19 cellular contexts compared by ENCODE assay signal in genomic region chr15:37032091-37032775, GRCh38.
A peak's percentile ranks its signal among the peaks of the same experiment; 100 is the strongest.
DNase-seq lines count a peak whose midpoint lies in the region; ATAC-seq, FAIRE-seq and TF ChIP-seq lines count a peak whose summit lies in the region.
"Had no signal": no experiment of that assay in that cellular context is flagged by ENCODE, and none has a peak within 500 bp of the region (broad histone marks: within the 10 kb centered on the region; RNA-seq: fewer than 3 reads in every experiment).

No MANE protein-coding gene starts in this region.

- ATAC-seq in HepG2 (no peak), right lobe of liver (no peak)

- POLR2A ChIA-PET in HepG2 (lab: Yijun Ruan, JAX) = no interaction called here

- no peak overlapping the region for H3K27ac ChIP-seq in HepG2 (ENCODE audit: extremely low read length, insufficient read depth, low read length)
- no peak overlapping the region for H3K27ac ChIP-seq in right lobe of liver
- H3K27ac ChIP-seq in SK-N-MC = peak overlapping the region; percentile 77
- H3K27ac ChIP-seq in hepatocyte = peak overlapping the region; percentile 35
- no peak overlapping the region for H3K27ac ChIP-seq in kidney (ENCODE audit: low read depth in 2 of 2, low read length in 2 of 2)
- H3K27ac ChIP-seq: VCaP had no signal

- TSS peak; percentile 30 for BruUV-seq in HepG2 (replicated peaks; lab: Mats Ljungman, UMichigan)

- H3K9ac ChIP-seq in HepG2 (ENCODE audit: insufficient read depth, low read depth, low read length) = no peak overlapping the region
- no peak overlapping the region for H3K9ac ChIP-seq in SK-N-MC (ENCODE audit: insufficient read length)
- no peak overlapping the region for H3K9ac ChIP-seq in kidney (ENCODE audit: low read length in 2 of 2)

- peaks cover 30% of the 10 kb centered on the region for H3K4me1 ChIP-seq in HepG2 (ENCODE audit: insufficient read depth, low read length)
- no peaks in the 10 kb centered on the region for H3K4me1 ChIP-seq in right lobe of liver
- peaks cover 23% of the 10 kb centered on the region for H3K4me1 ChIP-seq in hepatocyte (ENCODE audit: insufficient read depth)
- H3K4me1 ChIP-seq in kidney (ENCODE audit: control insufficient read depth in 1 of 2, insufficient read depth in 1 of 2, low read depth in 1 of 2, low read length in 2 of 2) = peaks cover 0 to 7% of the 10 kb centered on the region in 2 donors

- CTCF ChIA-PET in HepG2 (lab: Yijun Ruan, JAX; ENCODE audit: low intra/inter-chr PET ratio, low total read pairs) = no interaction called here

- DNase-seq in HepG2 (ENCODE audit: low spot score) = no peak
- no peak for DNase-seq in right lobe of liver
- DNase-seq in SK-N-MC (ENCODE audit: low read depth, low spot score) = no peak
- DNase-seq in hepatocyte (ENCODE audit: low spot score) = no peak
- DNase-seq in kidney = no peak
- DNase-seq in OCI-M1 (lab: John Stamatoyannopoulos, UW) = no peak
- no peak for DNase-seq in activated effector memory CD4-positive, alpha-beta T cell treated with Interleukin-2 at 50 U/mL for 16 hours
- no peak for DNase-seq in NCI-H2227 treated with DMSO at 0.1 percent for 48 hours (lab: John Stamatoyannopoulos, UW)
- DNase-seq: activated CD4-positive, alpha-beta T cell treated with anti-CD3 and anti-CD28 coated beads, Interleukin-2, amount 50 U/mL, for 4 hours; activated T-cell treated with anti-CD3 and anti-CD28 coated beads for 4 hours; amygdala; NCI-H1694; NCI-H446; nucleus accumbens; retina; stimulated activated CD4-positive, alpha-beta T cell treated with anti-CD3 and anti-CD28 coated beads, Interleukin-12 subunit alpha, Interleukin-12 subunit beta, amount 100 ng/mL, for 4 hours; stimulated activated CD8-positive, alpha-beta memory T cell treated with anti-CD3 and anti-CD28 coated beads, Interleukin-4, amount 100 ng/mL, for 48 hours; T-helper 1 cell had no signal

- H3K27me3 ChIP-seq in HepG2 (ENCODE audit: control insufficient read depth in 1 of 2, insufficient read depth in 2 of 2, low read length in 2 of 2) (no peaks in the 10 kb centered on the region), right lobe of liver (no peaks in the 10 kb centered on the region), hepatocyte (no peaks in the 10 kb centered on the region)

- in situ Hi-C loops in HepG2 (cut with HindIII; ENCODE audit: extremely low pct_ligation_motif_present, low pct_unique_long_range_greater_than_20kb) = no loop called here

- 95% methylated on average over 4 of the region's 4 CpGs for WGBS in HepG2 (ENCODE audit: low lambda C conversion rate)
- WGBS in right lobe of liver (ENCODE audit: insufficient coverage, low coverage, low lambda C conversion rate, missing lambda C conversion rate) = 75% methylated on average over 4 of the region's 4 CpGs
- 61% methylated on average over 4 of the region's 4 CpGs for WGBS in hepatocyte (ENCODE audit: low lambda C conversion rate, missing lambda C conversion rate)

- H4K20me1 ChIP-seq in HepG2 (ENCODE audit: insufficient read depth, low read length) (no peaks in the 10 kb centered on the region), hepatocyte (ENCODE audit: insufficient read depth, poor library complexity, severe bottlenecking) (no peaks in the 10 kb centered on the region)

- H2AFZ ChIP-seq in HepG2 (ENCODE audit: low read length) = no peak overlapping the region
- no peak overlapping the region for H2AFZ ChIP-seq in hepatocyte

- TF ChIP-seq POLR2A in HepG2 (IDR thresholded peaks at IDR 0.05; ENCODE audit: insufficient read depth in 1 of 2, low read depth in 2 of 2, low read length in 2 of 2) = no peak
- TF ChIP-seq POLR2A in right lobe of liver (IDR thresholded peaks at IDR 0.05) = no peak

- H3K9me3 ChIP-seq in HepG2 (ENCODE audit: low read length) (no peaks in the 10 kb centered on the region), right lobe of liver (no peaks in the 10 kb centered on the region), SK-N-MC (ENCODE audit: low read depth, low read length) (no peaks in the 10 kb centered on the region), hepatocyte (ENCODE audit: low read depth) (no peaks in the 10 kb centered on the region), kidney (ENCODE audit: control insufficient read depth in 1 of 2, low read length in 2 of 2) (no peaks in the 10 kb centered on the region)

- FAIRE-seq in HepG2 (lab: Jason Lieb, UNC) (no peak), kidney (lab: Jason Lieb, UNC) (no peak)

- no peaks in the 10 kb centered on the region for H3K9me2 ChIP-seq in hepatocyte (replicated peaks; ENCODE audit: insufficient read depth)

- no peak for TF ChIP-seq EP300 in HepG2 (IDR thresholded peaks at IDR 0.05; ENCODE audit: low read depth in 2 of 2, low read length in 2 of 2)
- TF ChIP-seq EP300 in HepG2 (CRISPR knock-in tag; IDR thresholded peaks at IDR 0.05; ENCODE audit: borderline replicate concordance) = no peak

- no peak for TF ChIP-seq RAD21 in HepG2 (CRISPR knock-in tag; IDR thresholded peaks at IDR 0.05)

- TF ChIP-seq CTCF in HepG2 (CRISPR knock-in tag; IDR thresholded peaks at IDR 0.05) (no peak), right lobe of liver (IDR thresholded peaks at IDR 0.05) (no peak), hepatocyte (IDR thresholded peaks at IDR 0.05; ENCODE audit: poor library complexity) (no peak), kidney (IDR thresholded peaks at IDR 0.05; ENCODE audit: borderline replicate concordance, extremely low read depth, insufficient read depth) (no peak)

- H3K4me2 ChIP-seq in HepG2 (ENCODE audit: low read depth, low read length) = no peak overlapping the region
- no peak overlapping the region for H3K4me2 ChIP-seq in hepatocyte

- 0 out of 5 replicates have a peak, but pooled peaks cover 0 to 2% of the 10 kb centered on the region in 2 experiments for H3K36me3 ChIP-seq in HepG2 (replicated peaks in 1 of 2; ENCODE audit: control insufficient read depth in 1 of 2, insufficient read depth in 2 of 2, low read length in 2 of 2)
- no peaks in the 10 kb centered on the region for H3K36me3 ChIP-seq in right lobe of liver
- no peaks in the 10 kb centered on the region for H3K36me3 ChIP-seq in SK-N-MC (ENCODE audit: insufficient read depth, low read length)
- no peaks in the 10 kb centered on the region for H3K36me3 ChIP-seq in hepatocyte (replicated peaks; ENCODE audit: insufficient read depth, low read depth)
- H3K36me3 ChIP-seq in kidney (ENCODE audit: control insufficient read depth in 1 of 2, insufficient read depth in 2 of 2, low read length in 2 of 2) = no peaks in the 10 kb centered on the region

- H3K4me3 ChIP-seq in HepG2 (replicated peaks in 1 of 3; ENCODE audit: insufficient read depth in 1 of 3, low read depth in 2 of 3, low read length in 3 of 3) (no peak overlapping the region), right lobe of liver (no peak overlapping the region), SK-N-MC (peak overlapping the region; percentile 33; the same call in 1 of the 2 replicates), hepatocyte (no peak overlapping the region), kidney (ENCODE audit: low read length in 2 of 2) (no peak overlapping the region)

- H3K79me2 ChIP-seq in HepG2 (ENCODE audit: insufficient read depth, low read length) = no peaks in the 10 kb centered on the region
- H3K79me2 ChIP-seq in hepatocyte = peaks cover 6% of the 10 kb centered on the region

- intact Hi-C loops in HepG2 (cut with micrococcal nuclease; ENCODE audit: unreplicated experiment) = no loop called here
- intact Hi-C loops in right lobe of liver (cut with DNase I) = no loop called here
- intact Hi-C loops in kidney (cut with DNase I) = no loop called here

TF ChIP-seq in HepG2, 621 proteins besides CTCF, POLR2A, EP300 and RAD21:
- TF ChIP-seq ZNF839 (CRISPR knock-in tag; IDR thresholded peaks at IDR 0.05; ENCODE audit: borderline replicate concordance) (no peak), IRX3 (CRISPR knock-in tag; IDR thresholded peaks at IDR 0.05; ENCODE audit: borderline replicate concordance, low read depth) (no peak), PBX3 (CRISPR knock-in tag; IDR thresholded peaks at IDR 0.05; ENCODE audit: borderline replicate concordance) (no peak), PCBP1 (IDR thresholded peaks at IDR 0.05; ENCODE audit: borderline replicate concordance, low read depth, low read length) (no peak)

Comparison
In these comparisons a context has a peak if more than half of its experiments do, and no peak if none do; other contexts are left out.
1. H3K27ac ChIP-seq: peak in SK-N-MC (single experiment) and hepatocyte (single experiment); none in HepG2 (single experiment), right lobe of liver (0 of 3) and kidney (0 of 2).